9 cellular contexts compared by ENCODE assay signal in genomic region chr11:57499983-57500461, GRCh38. TPM values are rescaled to one million over a fixed set of nuclear protein-coding genes. Genes with fewer than 3 reads are reported as not detected.
A peak's percentile ranks its signal among the peaks of the same experiment; 100 is the strongest.
DNase-seq lines count a peak whose midpoint lies in the region; ATAC-seq and TF ChIP-seq lines count a peak whose summit lies in the region.
"Had no signal": no experiment of that assay in that cellular context is flagged by ENCODE, and none has a peak within 500 bp of the region (broad histone marks: within the 10 kb centered on the region; RNA-seq: fewer than 3 reads in every experiment).

No MANE protein-coding gene starts in this region.

- H3K9me3 ChIP-seq in body of pancreas (no peaks in the 10 kb centered on the region), lung (ENCODE audit: control insufficient read depth in 2 of 2, insufficient read depth in 1 of 2, low read length in 1 of 2) (no peaks in the 10 kb centered on the region), transverse colon (no peaks in the 10 kb centered on the region)
- no peaks in the 10 kb centered on the region for H3K9me3 ChIP-seq in CD4-positive, alpha-beta memory T cell (ENCODE audit: control insufficient read depth in 1 of 2, low read length in 2 of 2)

- peak overlapping the region; percentile 66 for H3K27ac Mint-ChIP-seq in activated naive CD8-positive, alpha-beta T cell treated with anti-CD3 and anti-CD28 coated beads, Interleukin-2, amount 10 ng/mL, durations not matched to agents 7 days and 5 days
- H3K27ac Mint-ChIP-seq in activated naive CD8-positive, alpha-beta T cell treated with anti-CD3 and anti-CD28 coated beads, Interleukin-2, amount 50 U/mL, for 24 hours: no peak overlapping the region
- H3K27ac Mint-ChIP-seq in natural killer cell treated with Interleukin-12 subunit alpha and Interleukin-12 subunit beta and Interleukin-15 and Interleukin-18, amount 100 ng/mL, for 72 hours: peak overlapping the region in 1 of 2 donors; percentile 4
- peak overlapping the region in 1 of 7 donors; percentile 18 for H3K27ac Mint-ChIP-seq in CD4-positive, alpha-beta memory T cell

- CTCF ChIA-PET in CD4-positive, alpha-beta memory T cell (lab: Charles Lee; ENCODE audit: partially characterized antibody): interaction anchor here (27.6 kb wide), 1 partner anchor 25 kb away, joined by 848 read pairs; the partner anchor contains the start of genes SLC43A1, SMTNL1 and TIMM10

- H3K4me1 Mint-ChIP-seq in activated naive CD8-positive, alpha-beta T cell treated with anti-CD3 and anti-CD28 coated beads, Interleukin-2, amount 10 ng/mL, durations not matched to agents 7 days and 5 days: peaks cover 8% of the 10 kb centered on the region
- peaks cover 2% of the 10 kb centered on the region for H3K4me1 Mint-ChIP-seq in activated naive CD8-positive, alpha-beta T cell treated with anti-CD3 and anti-CD28 coated beads, Interleukin-2, amount 50 U/mL, for 24 hours
- H3K4me1 Mint-ChIP-seq in natural killer cell treated with Interleukin-12 subunit alpha and Interleukin-12 subunit beta and Interleukin-15 and Interleukin-18, amount 100 ng/mL, for 72 hours (ENCODE audit: low read depth in 2 of 2): peaks cover 6 to 7% of the 10 kb centered on the region in 2 donors
- peaks cover 0 to 3% (median 0%) of the 10 kb centered on the region in 4 donors for H3K4me1 Mint-ChIP-seq in CD4-positive, alpha-beta memory T cell

- H3K27ac ChIP-seq in body of pancreas (peak overlapping the region; percentile 90 to 94 (median 93)), lung (ENCODE audit: low read depth in 1 of 2, low read length in 1 of 2) (peak overlapping the region; percentile 61 to 75), transverse colon (peak overlapping the region; percentile 63 to 85 (median 73))
- no peak overlapping the region for H3K27ac ChIP-seq in CD4-positive, alpha-beta memory T cell (ENCODE audit: low read depth, low read length)

- in situ Hi-C loops in transverse colon (cut with MboI; ENCODE audit: low pct_ligation_motif_present in 1 of 4, low pct_unique_long_range_greater_than_20kb in 1 of 4, low sequenced_read_pairs in 3 of 4): loop anchor here in 2 of 4 donors (25.0 kb wide), 1 partner anchor 163 kb away; the partner anchor contains the start of genes P2RX3 (in 2 of the 2) and SSRP1 (in 2 of the 2)

- H3K4me1 ChIP-seq in body of pancreas (peaks cover 99% of the 10 kb centered on the region), lung (ENCODE audit: control insufficient read depth in 2 of 2, insufficient read depth in 2 of 2, low read length in 2 of 2) (peaks cover 4 to 9% of the 10 kb centered on the region in 2 donors), transverse colon (peaks cover 6 to 17% (median 13%) of the 10 kb centered on the region in 4 donors)
- no peaks in the 10 kb centered on the region for H3K4me1 ChIP-seq in CD4-positive, alpha-beta memory T cell (ENCODE audit: insufficient read depth, low read length)

- no peak for ATAC-seq in activated naive CD8-positive, alpha-beta T cell treated with anti-CD3 and anti-CD28 coated beads, Interleukin-2, amount 10 ng/mL, durations not matched to agents 7 days and 5 days (ENCODE audit: low read depth)
- no peak for ATAC-seq in activated naive CD8-positive, alpha-beta T cell treated with anti-CD3 and anti-CD28 coated beads, Interleukin-2, amount 50 U/mL, for 24 hours
- ATAC-seq in body of pancreas (peak; percentile 25), lung (ENCODE audit: insufficient read depth, low FRiP score) (no peak)
- ATAC-seq in natural killer cell treated with Interleukin-12 subunit alpha and Interleukin-12 subunit beta and Interleukin-15 and Interleukin-18, amount 100 ng/mL, for 72 hours: no peak

- no peak for TF ChIP-seq EP300 in transverse colon (IDR thresholded peaks at IDR 0.05; ENCODE audit: low read depth)

- H3K36me3 ChIP-seq in body of pancreas (replicated peaks in 1 of 2; ENCODE audit: insufficient read depth in 1 of 2, low read depth in 2 of 2) (no peaks in the 10 kb centered on the region), lung (ENCODE audit: control insufficient read depth in 2 of 2, insufficient read depth in 2 of 2, low read length in 2 of 2) (peaks cover 0 to 2% of the 10 kb centered on the region in 2 donors), transverse colon (no peaks in the 10 kb centered on the region)
- H3K36me3 ChIP-seq in CD4-positive, alpha-beta memory T cell (ENCODE audit: insufficient read depth, low read length): peaks cover 4% of the 10 kb centered on the region

- H3K27me3 ChIP-seq in body of pancreas (no peaks in the 10 kb centered on the region), lung (ENCODE audit: control insufficient read depth, insufficient read depth) (no peaks in the 10 kb centered on the region), transverse colon (no peaks in the 10 kb centered on the region)
- H3K27me3 ChIP-seq in CD4-positive, alpha-beta memory T cell (ENCODE audit: insufficient read depth, low read length): no peaks in the 10 kb centered on the region

- 7 to 27% methylated on average over 12 of the region's 12 CpGs for WGBS in body of pancreas, 2 donors
- WGBS in lung, 2 donors: 39 to 56% methylated on average over 12 of the region's 12 CpGs
- WGBS in transverse colon (ENCODE audit: low coverage in 1 of 2), 2 donors: 45 to 50% methylated on average over 4 to 12 of the region's 12 CpGs

- TF ChIP-seq CTCF in body of pancreas (IDR thresholded peaks at IDR 0.05) (peak in 1 of 7 experiments; percentile 4), lung (IDR thresholded peaks at IDR 0.05; ENCODE audit: control extremely low read depth, extremely low read depth) (no peak), transverse colon (IDR thresholded peaks at IDR 0.05) (no peak)

- no peaks in the 10 kb centered on the region for H3K27me3 Mint-ChIP-seq in activated naive CD8-positive, alpha-beta T cell treated with anti-CD3 and anti-CD28 coated beads, Interleukin-2, amount 10 ng/mL, durations not matched to agents 7 days and 5 days
- H3K27me3 Mint-ChIP-seq in activated naive CD8-positive, alpha-beta T cell treated with anti-CD3 and anti-CD28 coated beads, Interleukin-2, amount 50 U/mL, for 24 hours: no peaks in the 10 kb centered on the region
- no peaks in the 10 kb centered on the region for H3K27me3 Mint-ChIP-seq in natural killer cell treated with Interleukin-12 subunit alpha and Interleukin-12 subunit beta and Interleukin-15 and Interleukin-18, amount 100 ng/mL, for 72 hours
- H3K27me3 Mint-ChIP-seq in CD4-positive, alpha-beta memory T cell: no peaks in the 10 kb centered on the region

- DNase-seq in activated naive CD8-positive, alpha-beta T cell treated with anti-CD3 and anti-CD28 coated beads, Interleukin-2, amount 10 ng/mL, durations not matched to agents 7 days and 5 days: no peak
- DNase-seq in activated naive CD8-positive, alpha-beta T cell treated with anti-CD3 and anti-CD28 coated beads, Interleukin-2, amount 50 U/mL, for 24 hours: no peak
- no peak for DNase-seq in body of pancreas
- DNase-seq in lung (ENCODE audit: low spot score): no peak
- no peak for DNase-seq in transverse colon
- DNase-seq in natural killer cell treated with Interleukin-12 subunit alpha and Interleukin-12 subunit beta and Interleukin-15 and Interleukin-18, amount 100 ng/mL, for 72 hours (ENCODE audit: low spot score): no peak
- DNase-seq in CD4-positive, alpha-beta memory T cell: no peak
- DNase-seq in NCI-H526 (lab: John Stamatoyannopoulos, UW): no peak
- DNase-seq: effector CD4-positive, alpha-beta T cell had no signal

- H3K4me3 ChIP-seq in body of pancreas: no peak overlapping the region
- no peak overlapping the region for H3K4me3 ChIP-seq in lung
- H3K4me3 ChIP-seq in transverse colon: peak overlapping the region in 3 of 4 donors; percentile 6 to 41 (median 8)
- no peak overlapping the region for H3K4me3 ChIP-seq in CD4-positive, alpha-beta memory T cell (ENCODE audit: low read length in 2 of 2)

- POLR2A ChIA-PET in activated naive CD8-positive, alpha-beta T cell treated with anti-CD3 and anti-CD28 coated beads, Interleukin-2, amount 10 ng/mL, durations not matched to agents 7 days and 5 days (lab: Charles Lee): interaction anchor here (1.1 kb wide), 1 partner anchor 15 kb away, joined by 4 read pairs; the partner anchor contains the start of gene SLC43A1
- POLR2A ChIA-PET in CD4-positive, alpha-beta memory T cell (lab: Charles Lee; ENCODE audit: partially characterized antibody): no interaction called here

- intact Hi-C loops in body of pancreas (cut with DNase I) (no loop called here), transverse colon (cut with DNase I; ENCODE audit: low total_unique reads) (no loop called here)
- intact Hi-C loops in CD4-positive, alpha-beta memory T cell (cut with micrococcal nuclease): no loop called here

- peak in 1 of 3 donors; percentile 2 for TF ChIP-seq POLR2A in body of pancreas (IDR thresholded peaks at IDR 0.05)
- no peak for TF ChIP-seq POLR2A in transverse colon (IDR thresholded peaks at IDR 0.05)

- no peaks in the 10 kb centered on the region for H3K9me3 Mint-ChIP-seq in activated naive CD8-positive, alpha-beta T cell treated with anti-CD3 and anti-CD28 coated beads, Interleukin-2, amount 10 ng/mL, durations not matched to agents 7 days and 5 days
- no peaks in the 10 kb centered on the region for H3K9me3 Mint-ChIP-seq in activated naive CD8-positive, alpha-beta T cell treated with anti-CD3 and anti-CD28 coated beads, Interleukin-2, amount 50 U/mL, for 24 hours
- no peaks in the 10 kb centered on the region for H3K9me3 Mint-ChIP-seq in natural killer cell treated with Interleukin-12 subunit alpha and Interleukin-12 subunit beta and Interleukin-15 and Interleukin-18, amount 100 ng/mL, for 72 hours
- no peaks in the 10 kb centered on the region for H3K9me3 Mint-ChIP-seq in CD4-positive, alpha-beta memory T cell

- peaks cover 15% of the 10 kb centered on the region for H3K36me3 Mint-ChIP-seq in activated naive CD8-positive, alpha-beta T cell treated with anti-CD3 and anti-CD28 coated beads, Interleukin-2, amount 10 ng/mL, durations not matched to agents 7 days and 5 days
- H3K36me3 Mint-ChIP-seq in activated naive CD8-positive, alpha-beta T cell treated with anti-CD3 and anti-CD28 coated beads, Interleukin-2, amount 50 U/mL, for 24 hours (ENCODE audit: low read depth): peaks cover 21% of the 10 kb centered on the region
- H3K36me3 Mint-ChIP-seq in natural killer cell treated with Interleukin-12 subunit alpha and Interleukin-12 subunit beta and Interleukin-15 and Interleukin-18, amount 100 ng/mL, for 72 hours: no peaks in the 10 kb centered on the region
- H3K36me3 Mint-ChIP-seq in CD4-positive, alpha-beta memory T cell: peaks cover 19 to 25% of the 10 kb centered on the region in 2 donors

- no peak overlapping the region for H3K4me3 Mint-ChIP-seq in activated naive CD8-positive, alpha-beta T cell treated with anti-CD3 and anti-CD28 coated beads, Interleukin-2, amount 10 ng/mL, durations not matched to agents 7 days and 5 days
- no peak overlapping the region for H3K4me3 Mint-ChIP-seq in activated naive CD8-positive, alpha-beta T cell treated with anti-CD3 and anti-CD28 coated beads, Interleukin-2, amount 50 U/mL, for 24 hours
- H3K4me3 Mint-ChIP-seq in natural killer cell treated with Interleukin-12 subunit alpha and Interleukin-12 subunit beta and Interleukin-15 and Interleukin-18, amount 100 ng/mL, for 72 hours: no peak overlapping the region
- H3K4me3 Mint-ChIP-seq in CD4-positive, alpha-beta memory T cell: no peak overlapping the region

RNA-seq across cellular contexts. Expression of gene SLC43A1, which starts 15.5 kb away (rescaled TPM):
- 10 to 100 TPM; 28.2 to 28.8 TPM for total RNA-seq in activated naive CD8-positive, alpha-beta T cell treated with anti-CD3 and anti-CD28 coated beads, Interleukin-2, amount 10 ng/mL, durations not matched to agents 7 days and 5 days
- total RNA-seq in body of pancreas: 100 to 1,000 TPM in 1 of 2 donors, 10 to 100 TPM in 1; 87.7 to 128 TPM
- 10 to 100 TPM; 18.5 to 18.7 TPM for total RNA-seq in lung
- polyA plus RNA-seq in lung: 10 to 100 TPM; 10.3 to 14.8 TPM
- 10 to 100 TPM in 3 of 4 donors, 1 to 10 TPM in 1; 7.5 to 30.4 (median 15.2) TPM for total RNA-seq in transverse colon
- total RNA-seq in natural killer cell treated with Interleukin-12 subunit alpha and Interleukin-12 subunit beta and Interleukin-15 and Interleukin-18, amount 100 ng/mL, for 72 hours: 10 to 100 TPM in 1 of 2 donors, 1 to 10 TPM in 1; 4.2 to 16.5 TPM
- 10 to 100 TPM; 18.1 to 21.7 TPM for total RNA-seq in CD4-positive, alpha-beta memory T cell
- polyA plus RNA-seq in CD4-positive, alpha-beta memory T cell: 10 to 100 TPM; 14.8 to 19.1 TPM

RNA-seq across cellular contexts. Expression of gene TIMM10, which starts 30.5 kb away (rescaled TPM):
- 10 to 100 TPM; 44.0 to 48.1 TPM for total RNA-seq in activated naive CD8-positive, alpha-beta T cell treated with anti-CD3 and anti-CD28 coated beads, Interleukin-2, amount 10 ng/mL, durations not matched to agents 7 days and 5 days
- total RNA-seq in body of pancreas (10 to 100 TPM in 1 of 2 donors, 1 to 10 TPM in 1; 5.6 to 24.4 TPM), lung (10 to 100 TPM; 10.4 to 46.5 TPM), transverse colon (10 to 100 TPM in 2 of 4 donors, 1 to 10 TPM in 1, not detected in 1; 1.6 to 36.8 (median 34.0) TPM)
- 10 to 100 TPM; 45.1 to 64.7 TPM for polyA plus RNA-seq in lung
- total RNA-seq in natural killer cell treated with Interleukin-12 subunit alpha and Interleukin-12 subunit beta and Interleukin-15 and Interleukin-18, amount 100 ng/mL, for 72 hours: 100 to 1,000 TPM in 1 of 2 donors, 10 to 100 TPM in 1; 77.6 to 131 TPM
- total RNA-seq in CD4-positive, alpha-beta memory T cell: 10 to 100 TPM; 30.4 to 34.6 TPM
- 10 to 100 TPM; 53.1 to 62.1 TPM for polyA plus RNA-seq in CD4-positive, alpha-beta memory T cell

RNA-seq across cellular contexts. Expression of gene SMTNL1, which starts 37.4 kb away (rescaled TPM):
- total RNA-seq in activated naive CD8-positive, alpha-beta T cell treated with anti-CD3 and anti-CD28 coated beads, Interleukin-2, amount 10 ng/mL, durations not matched to agents 7 days and 5 days: not detected
- not detected for total RNA-seq in body of pancreas
- total RNA-seq in lung: not detected
- polyA plus RNA-seq in lung: not detected
- not detected for total RNA-seq in transverse colon
- total RNA-seq in natural killer cell treated with Interleukin-12 subunit alpha and Interleukin-12 subunit beta and Interleukin-15 and Interleukin-18, amount 100 ng/mL, for 72 hours: not detected
- total RNA-seq in CD4-positive, alpha-beta memory T cell: not detected
- under 1 TPM in 1 of 2 donors, not detected in 1; 0.55 TPM for polyA plus RNA-seq in CD4-positive, alpha-beta memory T cell

RNA-seq across cellular contexts. Expression of gene RTN4RL2, which starts 39.7 kb away (rescaled TPM):
- total RNA-seq in activated naive CD8-positive, alpha-beta T cell treated with anti-CD3 and anti-CD28 coated beads, Interleukin-2, amount 10 ng/mL, durations not matched to agents 7 days and 5 days: 1 to 10 TPM in 1 of 2 experiments, under 1 TPM in 1; 0.96 to 1.6 TPM
- total RNA-seq in body of pancreas: 1 to 10 TPM in 1 of 2 donors, under 1 TPM in 1; 0.99 to 3.4 TPM
- total RNA-seq in lung: 1 to 10 TPM in 1 of 2 donors, under 1 TPM in 1; 0.31 to 4.8 TPM
- polyA plus RNA-seq in lung: 1 to 10 TPM; 1.5 to 1.8 TPM
- under 1 TPM in 1 of 4 donors, not detected in 3; 0.48 TPM for total RNA-seq in transverse colon
- total RNA-seq in natural killer cell treated with Interleukin-12 subunit alpha and Interleukin-12 subunit beta and Interleukin-15 and Interleukin-18, amount 100 ng/mL, for 72 hours: not detected
- under 1 TPM in 1 of 2 experiments, not detected in 1; 0.17 TPM for total RNA-seq in CD4-positive, alpha-beta memory T cell
- polyA plus RNA-seq in CD4-positive, alpha-beta memory T cell: under 1 TPM in 1 of 2 donors, not detected in 1; 0.40 TPM

Comparison
In these comparisons a context has a peak if more than half of its experiments do, and no peak if none do; other contexts are left out.
1. H3K4me3 ChIP-seq: peak in transverse colon (3 of 4); none in body of pancreas (0 of 2), lung (single experiment) and CD4-positive, alpha-beta memory T cell (0 of 2).